Comparison of ENCODE assay signal across 13 cellular contexts in genomic region chr1:221824025-221824424, GRCh38.
DNase-seq lines count a peak whose midpoint lies in the region; ATAC-seq and TF ChIP-seq lines count a peak whose summit lies in the region.
"Had no signal": no experiment of that assay in that cellular context is flagged by ENCODE, and none has a peak within 500 bp of the region (broad histone marks: within the 10 kb centered on the region; RNA-seq: fewer than 3 reads in every experiment).

No MANE protein-coding gene starts in this region.

- H4K20me1 ChIP-seq in GM23248 (ENCODE audit: insufficient read depth) = no peaks in the 10 kb centered on the region
- H4K20me1 ChIP-seq in smooth muscle cell (ENCODE audit: low read depth) = no peaks in the 10 kb centered on the region

- no peaks in the 10 kb centered on the region for H3K9me2 ChIP-seq in GM23248 (ENCODE audit: insufficient read depth)

- H3K27ac ChIP-seq in GM23248 (peak overlapping the region; percentile 24; the same call in 1 of the 2 replicates), foreskin keratinocyte (peak overlapping the region; percentile 21), smooth muscle cell (ENCODE audit: low read depth) (no peak overlapping the region)

- H3K9ac ChIP-seq in GM23248 (no peak overlapping the region), smooth muscle cell (ENCODE audit: low read depth) (no peak overlapping the region)

- H3K4me3 ChIP-seq in GM23248 (no peak overlapping the region), smooth muscle cell (no peak overlapping the region)

- no peak for TF ChIP-seq CTCF in foreskin keratinocyte (conservative IDR thresholded peaks at IDR 0.05)
- TF ChIP-seq CTCF in smooth muscle cell (IDR thresholded peaks at IDR 0.05; ENCODE audit: borderline replicate concordance, insufficient read depth, poor library complexity, severe bottlenecking) = no peak
- no peak for TF ChIP-seq CTCF in GM13976 (IDR thresholded peaks at IDR 0.05; ENCODE audit: borderline replicate concordance, control extremely low read depth, extremely low read depth, insufficient read depth, missing control alignments)

- in situ Hi-C loops in GM23248 (cut with MboI) (no loop called here), GM13976 (cut with MboI; ENCODE audit: low sequenced_read_pairs, unreplicated experiment) (no loop called here)

- no peaks in the 10 kb centered on the region for H3K9me3 ChIP-seq in GM23248 (ENCODE audit: low read depth)
- H3K9me3 ChIP-seq in smooth muscle cell (replicated peaks; ENCODE audit: low read depth) = no peaks in the 10 kb centered on the region

- H3F3A ChIP-seq in GM23248 (ENCODE audit: insufficient read depth) (peaks cover 12% of the 10 kb centered on the region; the same call in 1 of the 2 replicates), smooth muscle cell (ENCODE audit: low read depth) (no peaks in the 10 kb centered on the region)

- DNase-seq in GM23248 (peak; percentile 90), RPMI7951 (ENCODE audit: low read depth) (peak; percentile 68), foreskin keratinocyte (peak in 1 of 2 donors; percentile 63), smooth muscle cell (lab: John Stamatoyannopoulos, UW; ENCODE audit: unreplicated experiment) (no peak), SW480 (ENCODE audit: low spot score) (no peak), GM13976 (ENCODE audit: low spot score) (no peak)
- DNase-seq: GDM1, midbrain, MV-4-11, small intestine had no signal

- 63 to 73% methylated on average over 2 of the region's 2 CpGs for WGBS in GM23248 (ENCODE audit: low coverage in 1 of 2, low lambda C conversion rate in 2 of 2, missing lambda C conversion rate in 2 of 2), 2 experiments
- WGBS in smooth muscle cell (ENCODE audit: low lambda C conversion rate) = 90% methylated on average over 2 of the region's 2 CpGs

- H2AFZ ChIP-seq in GM23248 (no peak overlapping the region), smooth muscle cell (ENCODE audit: low read depth) (no peak overlapping the region)

- H3K4me2 ChIP-seq in GM23248 (ENCODE audit: unreplicated experiment) = peak overlapping the region; percentile 20
- H3K4me2 ChIP-seq in smooth muscle cell = no peak overlapping the region

- H3K27me3 ChIP-seq in GM23248 (replicated peaks; ENCODE audit: insufficient read depth) (no peaks in the 10 kb centered on the region), foreskin keratinocyte (no peaks in the 10 kb centered on the region), smooth muscle cell (ENCODE audit: low read depth) (no peaks in the 10 kb centered on the region)

- H3K36me3 ChIP-seq in GM23248 (ENCODE audit: low read depth) = no peaks in the 10 kb centered on the region
- no peaks in the 10 kb centered on the region for H3K36me3 ChIP-seq in smooth muscle cell (ENCODE audit: low read depth)

- H3K4me1 ChIP-seq in GM23248 (ENCODE audit: insufficient read depth) (peaks cover 23% of the 10 kb centered on the region), foreskin keratinocyte (peaks cover 11% of the 10 kb centered on the region), smooth muscle cell (ENCODE audit: low read depth) (no peaks in the 10 kb centered on the region)

- ATAC-seq in GM18511 (IDR thresholded peaks at IDR 0.05; ENCODE audit: unreplicated experiment) (peak; percentile 42), foreskin keratinocyte (peak; percentile 75), HG03097 (IDR thresholded peaks at IDR 0.05; ENCODE audit: low FRiP score, unreplicated experiment) (no peak)
- ATAC-seq: Panc1 had no signal

- H3K79me2 ChIP-seq in GM23248 (ENCODE audit: insufficient read depth) (no peaks in the 10 kb centered on the region), smooth muscle cell (ENCODE audit: low read depth) (no peaks in the 10 kb centered on the region)

Comparison
In these comparisons a context has a peak if more than half of its experiments do, and no peak if none do; other contexts are left out.
1. DNase-seq: peak in GM23248 (single experiment) and RPMI7951 (single experiment); none in smooth muscle cell (single experiment), SW480 (single experiment) and GM13976 (single experiment).